1 cellular context compared by ENCODE assay signal in genomic region chr5:164362021-164362420, GRCh38.
TF ChIP-seq lines count a peak whose summit lies in the region.

No MANE protein-coding gene starts in this region.

TF ChIP-seq in H1, 55 proteins besides CTCF, POLR2A, EP300 and RAD21 (continued from another document):
- TF ChIP-seq ATF2 (IDR thresholded peaks at IDR 0.05; ENCODE audit: low read length), result no peak
